ENCODE assay signal across 16 cellular contexts in the genomic region with DNA sequence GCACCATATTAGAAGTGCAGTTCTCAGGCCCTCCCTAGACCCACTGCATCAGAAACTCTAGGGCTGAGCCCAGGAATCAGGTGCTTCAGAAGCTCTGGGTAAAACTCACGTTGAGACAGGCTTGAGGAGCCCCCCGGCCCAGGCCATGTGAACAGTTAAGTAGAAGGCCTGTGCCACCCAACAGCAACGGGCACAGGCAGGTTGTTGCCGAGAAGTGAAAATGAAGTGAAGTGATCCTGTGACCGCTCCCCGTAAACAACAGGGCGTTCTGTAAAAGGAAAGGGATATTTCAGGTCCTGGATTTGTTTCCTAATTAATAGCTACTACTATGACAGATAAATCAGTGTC.
DNase-seq lines count a peak whose midpoint lies in the region; ATAC-seq and TF ChIP-seq lines count a peak whose summit lies in the region.
"Had no signal": no experiment of that assay in that cellular context is flagged by ENCODE, and none has a peak within 500 bp of the region (broad histone marks: within the 10 kb centered on the region; RNA-seq: fewer than 3 reads in every experiment).

No MANE protein-coding gene starts in this region.

- no peak overlapping the region for H3K27ac ChIP-seq in stomach
- H3K27ac ChIP-seq: GM23248 had no signal

- no peak for TF ChIP-seq EP300 in stomach (IDR thresholded peaks at IDR 0.05)

- peaks cover 12 to 90% (median 78%) of the 10 kb centered on the region in 4 donors for H3K36me3 ChIP-seq in stomach

- no peaks in the 10 kb centered on the region for H3K4me1 Mint-ChIP-seq in chondrocyte (ENCODE audit: low read depth)
- H3K4me1 Mint-ChIP-seq: CD4-positive, alpha-beta memory T cell; H9 had no signal

- no peak overlapping the region for H3K4me3 ChIP-seq in stomach
- H3K4me3 ChIP-seq: GM23248 had no signal

- no peaks in the 10 kb centered on the region for H3K9me3 ChIP-seq in stomach

- peaks cover 24% of the 10 kb centered on the region for H3K36me3 Mint-ChIP-seq in chondrocyte (ENCODE audit: low read depth)

- no peaks in the 10 kb centered on the region for H3K4me1 ChIP-seq in stomach

- peak overlapping the region; percentile 41 for H3K27ac Mint-ChIP-seq in chondrocyte (ENCODE audit: unreplicated experiment)

- no peak overlapping the region for H3K4me3 Mint-ChIP-seq in chondrocyte (ENCODE audit: unreplicated experiment)
- H3K4me3 Mint-ChIP-seq: CD4-positive, alpha-beta memory T cell; H9 had no signal

- H3K9me3 Mint-ChIP-seq in chondrocyte (ENCODE audit: low read depth), result peaks cover 3% of the 10 kb centered on the region

- TF ChIP-seq CTCF in chondrocyte (IDR thresholded peaks at IDR 0.05) (no peak), stomach (IDR thresholded peaks at IDR 0.05) (no peak)

- no peak for TF ChIP-seq POLR2A in stomach (IDR thresholded peaks at IDR 0.05)

- ATAC-seq in HG02852 (IDR thresholded peaks at IDR 0.05; ENCODE audit: unreplicated experiment) (no peak), GM18868 (IDR thresholded peaks at IDR 0.05; ENCODE audit: unreplicated experiment) (no peak)
- ATAC-seq: HCT116 had no signal

- H3K27me3 ChIP-seq in stomach, result no peaks in the 10 kb centered on the region

- DNase-seq in chondrocyte (ENCODE audit: low spot score), result no peak
- DNase-seq in ecto neural progenitor cell (ENCODE audit: low spot score), result peak; percentile 31
- peak; percentile 71 for DNase-seq in mesenteric fat pad (ENCODE audit: low spot score)
- peak; percentile 18 for DNase-seq in stomach
- no peak for DNase-seq in NCI-H2029 treated with DMSO at 0.1 percent for 48 hours (lab: John Stamatoyannopoulos, UW)
- DNase-seq: C1 segment of cervical spinal cord; Calu3; CD4-positive, alpha-beta memory T cell; COR-L47; DMS153; DND-41; GM23248; H9 had no signal

- WGBS in stomach, 5 donors, result 74 to 95% (median 86%) methylated on average over 7 of the region's 7 CpGs

- no peaks in the 10 kb centered on the region for H3K27me3 Mint-ChIP-seq in chondrocyte (ENCODE audit: low read depth)
- H3K27me3 Mint-ChIP-seq: CD4-positive, alpha-beta memory T cell had no signal

- intact Hi-C loops in stomach (cut with DNase I; ENCODE audit: low total_unique reads), result no loop called here

Comparison
In these comparisons a context has a peak if more than half of its experiments do, and no peak if none do; other contexts are left out.
1. DNase-seq: peak in ecto neural progenitor cell (single experiment), mesenteric fat pad (single experiment) and stomach (single experiment); none in chondrocyte (single experiment) and NCI-H2029 treated with DMSO at 0.1 percent for 48 hours (single experiment).